Comparison of ENCODE assay signal across 19 cellular contexts in genomic region chr16:86464044-86464443, GRCh38. TPM values are rescaled to one million over a fixed set of nuclear protein-coding genes. Genes with fewer than 3 reads are reported as not detected.
DNase-seq lines count a peak whose midpoint lies in the region; ATAC-seq, FAIRE-seq and TF ChIP-seq lines count a peak whose summit lies in the region.
"Had no signal": no experiment of that assay in that cellular context is flagged by ENCODE, and none has a peak within 500 bp of the region (broad histone marks: within the 10 kb centered on the region; RNA-seq: fewer than 3 reads in every experiment).

No MANE protein-coding gene starts in this region.

- peaks cover 8% of the 10 kb centered on the region for H3K36me3 Mint-ChIP-seq in endothelial cell (ENCODE audit: low read depth, unreplicated experiment)
- H3K36me3 Mint-ChIP-seq in T-helper 2 cell treated with Interferon-gamma antibody and Interleukin-4, amounts not matched to agents 5 μg/mL and 100 μg/mL, for 36 hours (ENCODE audit: low read depth): no peaks in the 10 kb centered on the region
- H3K36me3 Mint-ChIP-seq: CD14-positive monocyte had no signal

- H3K14ac ChIP-seq in IMR-90 (replicated peaks; ENCODE audit: low read depth, low read length): no peak overlapping the region; the same call in 1 of the 2 replicates
- H3K14ac ChIP-seq in neuronal stem cell (ENCODE audit: low read length): no peak overlapping the region

- peak overlapping the region; percentile 95 for H3K4ac ChIP-seq in IMR-90 (ENCODE audit: low read depth, low read length)
- H3K4ac ChIP-seq in neuronal stem cell (ENCODE audit: low read length): no peak overlapping the region

- H2BK15ac ChIP-seq in IMR-90 (ENCODE audit: low read depth, low read length): 0 out of 3 replicates have a peak overlapping the region, but pooled peaks have one; percentile 45
- H2BK15ac ChIP-seq in neuronal stem cell (ENCODE audit: low read length): no peak overlapping the region

- peak overlapping the region; percentile 53 for H3K4me3 Mint-ChIP-seq in endothelial cell (ENCODE audit: unreplicated experiment)
- no peak overlapping the region for H3K4me3 Mint-ChIP-seq in T-helper 2 cell treated with Interferon-gamma antibody and Interleukin-4, amounts not matched to agents 5 μg/mL and 100 μg/mL, for 36 hours
- H3K4me3 Mint-ChIP-seq: CD14-positive monocyte had no signal

- H4K5ac ChIP-seq in IMR-90 (ENCODE audit: low read depth, low read length): no peak overlapping the region

- 100% methylated on average over 2 of the region's 2 CpGs; no CpG with 5 or more reads in 1 of the 2 experiments for WGBS in IMR-90 (ENCODE audit: extremely low coverage in 2 of 2, insufficient read length in 1 of 2), 2 experiments
- no CpG with 5 or more reads among the region's 2 CpGs for WGBS in neuronal stem cell (ENCODE audit: extremely low coverage in 2 of 2, insufficient read length in 2 of 2, insufficient replicate concordance in 1 of 2), 2 donors

- H2AFZ ChIP-seq in IMR-90 (replicated peaks; ENCODE audit: low read length, poor library complexity) (peak overlapping the region; percentile 19), neuronal stem cell (ENCODE audit: low read length) (no peak overlapping the region)

- TF ChIP-seq RAD21 in IMR-90 (IDR thresholded peaks at IDR 0.05; ENCODE audit: low read length): no peak

- H2BK5ac ChIP-seq in IMR-90 (ENCODE audit: low read depth, low read length, poor library complexity, severe bottlenecking) (peak overlapping the region; percentile 52), neuronal stem cell (ENCODE audit: low read length) (no peak overlapping the region)

- peaks cover 20% of the 10 kb centered on the region for H3K9me1 ChIP-seq in IMR-90 (ENCODE audit: insufficient read depth, low read length)

- H2BK12ac ChIP-seq in neuronal stem cell (ENCODE audit: low read length): no peak overlapping the region

- H2AK5ac ChIP-seq in IMR-90 (ENCODE audit: low read depth, low read length) (peak overlapping the region; percentile 96), neuronal stem cell (ENCODE audit: low read depth, low read length) (no peak overlapping the region)

- peak overlapping the region; percentile 4 for H3K27ac Mint-ChIP-seq in endothelial cell (ENCODE audit: unreplicated experiment)
- H3K27ac Mint-ChIP-seq in T-helper 2 cell treated with Interferon-gamma antibody and Interleukin-4, amounts not matched to agents 5 μg/mL and 100 μg/mL, for 36 hours: no peak overlapping the region
- H3K27ac Mint-ChIP-seq: CD4-positive, alpha-beta memory T cell had no signal

- H4K8ac ChIP-seq in IMR-90 (ENCODE audit: low read depth in 2 of 2, low read length in 2 of 2) (no peak overlapping the region), neuronal stem cell (ENCODE audit: low read depth, low read length) (no peak overlapping the region)

- no TSS peak for BruUV-seq in IMR-90 (replicated peaks; lab: Mats Ljungman, UMichigan)

- H3K27me3 ChIP-seq in IMR-90 (ENCODE audit: control insufficient read depth, insufficient read depth, low read length) (no peaks in the 10 kb centered on the region), neuronal stem cell (ENCODE audit: control insufficient read depth in 3 of 3, insufficient read depth in 3 of 3, low read depth in 1 of 3, low read length in 3 of 3) (peaks cover 0 to 17% (median 0%) of the 10 kb centered on the region in 3 experiments), brain microvascular endothelial cell (replicated peaks) (no peaks in the 10 kb centered on the region)
- H3K27me3 ChIP-seq: BLaER1 had no signal

- H3K4me3 ChIP-seq in IMR-90 (ENCODE audit: insufficient read depth, low read depth, low read length) (no peak overlapping the region), neuronal stem cell (ENCODE audit: low read length in 2 of 2) (peak overlapping the region in 1 of 2 donors; percentile 33), brain microvascular endothelial cell (ENCODE audit: low read depth, low read length) (no peak overlapping the region)
- H3K4me3 ChIP-seq: BLaER1, HAP-1 had no signal

- peaks cover 11 to 64% of the 10 kb centered on the region in 2 experiments for H3K79me1 ChIP-seq in IMR-90 (ENCODE audit: low read depth in 1 of 2, low read length in 2 of 2)
- no peaks in the 10 kb centered on the region for H3K79me1 ChIP-seq in neuronal stem cell (ENCODE audit: low read depth, low read length)

- H3K9ac ChIP-seq in IMR-90 (ENCODE audit: low read depth, low read length) (no peak overlapping the region), neuronal stem cell (ENCODE audit: low read depth, low read length, poor library complexity) (no peak overlapping the region)
- H3K9ac ChIP-seq: BLaER1 had no signal

- H3K27ac ChIP-seq in IMR-90 (ENCODE audit: insufficient read depth, low read length) (no peak overlapping the region), neuronal stem cell (replicated peaks; ENCODE audit: low read length) (no peak overlapping the region), brain microvascular endothelial cell (no peak overlapping the region)
- H3K27ac ChIP-seq: BLaER1 had no signal

- H3K4me1 ChIP-seq in IMR-90 (ENCODE audit: control insufficient read depth, insufficient read depth, low read length) (peaks cover 21% of the 10 kb centered on the region), neuronal stem cell (ENCODE audit: control insufficient read depth in 2 of 2, insufficient read depth in 1 of 2, low read depth in 1 of 2, low read length in 2 of 2) (no peaks in the 10 kb centered on the region)
- H3K4me1 ChIP-seq: BLaER1, HAP-1 had no signal

- H2BK120ac ChIP-seq in IMR-90 (ENCODE audit: low read depth, low read length) (peak overlapping the region; percentile 97; the same call in 1 of the 2 replicates), neuronal stem cell (ENCODE audit: low read depth, low read length) (no peak overlapping the region)

- POLR2A ChIA-PET in IMR-90 (lab: Charles Lee; ENCODE audit: unreplicated experiment): no interaction called here

- peaks cover 7% of the 10 kb centered on the region for H3K9me3 ChIP-seq in IMR-90 (ENCODE audit: control insufficient read depth, insufficient read depth, low read length)
- H3K9me3 ChIP-seq in neuronal stem cell (replicated peaks in 1 of 2; ENCODE audit: control insufficient read depth in 2 of 2, insufficient read depth in 1 of 2, low read depth in 1 of 2, low read length in 2 of 2): peaks cover 3% of the 10 kb centered on the region in 2 donors
- H3K9me3 ChIP-seq: HAP-1 had no signal

- TF ChIP-seq POLR2A in GM12891 (IDR thresholded peaks at IDR 0.05; ENCODE audit: low read depth, low read length) (no peak), IMR-90 (IDR thresholded peaks at IDR 0.05; ENCODE audit: low read depth, low read length) (no peak)

- H3K23ac ChIP-seq in IMR-90 (ENCODE audit: low read depth, low read length) (no peak overlapping the region), neuronal stem cell (ENCODE audit: low read depth, low read length, poor library complexity) (peak overlapping the region; percentile 35)

- no peak overlapping the region for H3K56ac ChIP-seq in IMR-90 (ENCODE audit: extremely low read depth, insufficient read depth, low read length)

- H2AK9ac ChIP-seq in IMR-90 (replicated peaks; ENCODE audit: low read depth, low read length, poor library complexity): no peak overlapping the region

- H3K18ac ChIP-seq in IMR-90 (ENCODE audit: low read depth, low read length) (no peak overlapping the region), neuronal stem cell (ENCODE audit: low read length) (no peak overlapping the region)

- peaks cover 10% of the 10 kb centered on the region for H3K27me3 Mint-ChIP-seq in endothelial cell (ENCODE audit: unreplicated experiment)
- H3K27me3 Mint-ChIP-seq in T-helper 2 cell treated with Interferon-gamma antibody and Interleukin-4, amounts not matched to agents 5 μg/mL and 100 μg/mL, for 36 hours (ENCODE audit: low read depth): no peaks in the 10 kb centered on the region

- peak overlapping the region; percentile 43 for H4K91ac ChIP-seq in IMR-90 (ENCODE audit: insufficient read depth, low read depth, low read length)
- no peak overlapping the region for H4K91ac ChIP-seq in neuronal stem cell (ENCODE audit: low read depth, low read length, poor library complexity)

- ATAC-seq in IMR-90 (ENCODE audit: low read depth) (no peak), left cardiac atrium (no peak)

- H3K36me3 ChIP-seq in IMR-90 (ENCODE audit: control insufficient read depth, insufficient read depth, low read length) (peaks cover 12% of the 10 kb centered on the region; the same call in 1 of the 2 replicates), neuronal stem cell (replicated peaks in 1 of 2; ENCODE audit: control insufficient read depth in 2 of 2, insufficient read depth in 2 of 2, low read length in 2 of 2) (no peaks in the 10 kb centered on the region), brain microvascular endothelial cell (replicated peaks) (no peaks in the 10 kb centered on the region)
- H3K36me3 ChIP-seq: BLaER1, HAP-1 had no signal

- no peaks in the 10 kb centered on the region for H3K9me3 Mint-ChIP-seq in endothelial cell (ENCODE audit: unreplicated experiment)
- peaks cover 26% of the 10 kb centered on the region for H3K9me3 Mint-ChIP-seq in T-helper 2 cell treated with Interferon-gamma antibody and Interleukin-4, amounts not matched to agents 5 μg/mL and 100 μg/mL, for 36 hours

- no peak for TF ChIP-seq CTCF in IMR-90 (conservative IDR thresholded peaks at IDR 0.05; ENCODE audit: low read depth, low read length)
- TF ChIP-seq CTCF in endothelial cell (IDR thresholded peaks at IDR 0.05; ENCODE audit: unreplicated experiment): no peak
- TF ChIP-seq CTCF in brain microvascular endothelial cell (IDR thresholded peaks at IDR 0.05; ENCODE audit: low read depth, low read length, missing control alignments): no peak

- in situ Hi-C loops in IMR-90 (cut with MboI; ENCODE audit: low sequenced_read_pairs): no loop called here
- in situ Hi-C loops in brain microvascular endothelial cell (cut with HindIII; ENCODE audit: low pct_ligation_motif_present, low sequenced_read_pairs): no loop called here

- no peak for DNase-seq in GM12891 (ENCODE audit: insufficient read length, low spot score)
- DNase-seq in IMR-90: no peak
- DNase-seq in endothelial cell (ENCODE audit: low spot score): no peak
- DNase-seq in neuronal stem cell (ENCODE audit: low spot score): no peak
- no peak for DNase-seq in HUDEP-2 (lab: John Stamatoyannopoulos, UW; ENCODE audit: unreplicated experiment in 76 of 76)
- no peak for DNase-seq in left cardiac atrium
- DNase-seq in T-helper 2 cell treated with Interferon-gamma antibody and Interleukin-4, amounts not matched to agents 5 μg/mL and 100 μg/mL, for 36 hours (ENCODE audit: low spot score): no peak
- no peak for DNase-seq in brain microvascular endothelial cell
- DNase-seq: 8988T; CD4-positive, alpha-beta memory T cell; DMS153; DMS79 treated with DMSO at 0.1 percent for 48 hours; GF-D8; KBM-7 had no signal

- FAIRE-seq in GM12891 (lab: Jason Lieb, UNC): peak; percentile 54
- FAIRE-seq: GM19239 had no signal

- intact Hi-C loops in IMR-90 (cut with micrococcal nuclease): no loop called here
- intact Hi-C loops in left cardiac atrium (cut with DNase I): no loop called here

- no peak overlapping the region for H2BK20ac ChIP-seq in IMR-90 (ENCODE audit: low read depth, low read length)

- H4K20me1 ChIP-seq in IMR-90 (ENCODE audit: insufficient read depth, low read length): no peaks in the 10 kb centered on the region
- H4K20me1 ChIP-seq: BLaER1 had no signal

- dilution Hi-C loops in IMR-90 (cut with HindIII; ENCODE audit: low sequenced_read_pairs, unreplicated experiment): no loop called here

- peaks cover 6% of the 10 kb centered on the region for H3K4me1 Mint-ChIP-seq in endothelial cell (ENCODE audit: unreplicated experiment)
- H3K4me1 Mint-ChIP-seq in T-helper 2 cell treated with Interferon-gamma antibody and Interleukin-4, amounts not matched to agents 5 μg/mL and 100 μg/mL, for 36 hours (ENCODE audit: low read depth): no peaks in the 10 kb centered on the region
- H3K4me1 Mint-ChIP-seq: CD14-positive monocyte had no signal

- H3K4me2 ChIP-seq in IMR-90 (ENCODE audit: low read depth, low read length) (no peak overlapping the region), neuronal stem cell (ENCODE audit: insufficient read depth, low read length, poor library complexity, severe bottlenecking) (no peak overlapping the region)
- H3K4me2 ChIP-seq: BLaER1 had no signal

- CTCF ChIA-PET in IMR-90 (lab: Yijun Ruan, JAX): no interaction called here

RNA-seq across cellular contexts. Expression of gene FOXF1, which starts 46.3 kb away (rescaled TPM):
- polyA plus RNA-seq in GM12891 (2012; ENCODE audit: low read depth, missing spikeins): not detected
- total RNA-seq in IMR-90 (2012; rRNA removed) (2.7 and 4.2 TPM in 2 replicates), endothelial cell (ENCODE audit: unreplicated experiment) (0.69 TPM), left cardiac atrium (under 1 TPM; 0.24 to 0.41 TPM)
- 33.0 and 34.5 TPM in 2 replicates for polyA plus RNA-seq in IMR-90 (2012; rRNA removed)
- 33.7 and 84.8 TPM in 2 replicates for polyA plus RNA-seq in IMR-90 (2012; cell fraction: cytosol; rRNA removed)
- 98.2 and 101 TPM in 2 replicates for polyA plus RNA-seq in IMR-90 (2012; cell fraction: nucleus; rRNA removed; ENCODE audit: low replicate concordance)
- polyA plus RNA-seq in neuronal stem cell (2013, experiment 1 of 2): 0.01 TPM
- not detected for polyA plus RNA-seq in neuronal stem cell (2013, experiment 2 of 2)
- total RNA-seq: A673; CD4-positive, alpha-beta memory T cell had no signal
- polyA plus RNA-seq: CD14-positive monocyte; CD4-positive, alpha-beta memory T cell had no signal
